23 cellular contexts compared by ENCODE assay signal in the genomic region with DNA sequence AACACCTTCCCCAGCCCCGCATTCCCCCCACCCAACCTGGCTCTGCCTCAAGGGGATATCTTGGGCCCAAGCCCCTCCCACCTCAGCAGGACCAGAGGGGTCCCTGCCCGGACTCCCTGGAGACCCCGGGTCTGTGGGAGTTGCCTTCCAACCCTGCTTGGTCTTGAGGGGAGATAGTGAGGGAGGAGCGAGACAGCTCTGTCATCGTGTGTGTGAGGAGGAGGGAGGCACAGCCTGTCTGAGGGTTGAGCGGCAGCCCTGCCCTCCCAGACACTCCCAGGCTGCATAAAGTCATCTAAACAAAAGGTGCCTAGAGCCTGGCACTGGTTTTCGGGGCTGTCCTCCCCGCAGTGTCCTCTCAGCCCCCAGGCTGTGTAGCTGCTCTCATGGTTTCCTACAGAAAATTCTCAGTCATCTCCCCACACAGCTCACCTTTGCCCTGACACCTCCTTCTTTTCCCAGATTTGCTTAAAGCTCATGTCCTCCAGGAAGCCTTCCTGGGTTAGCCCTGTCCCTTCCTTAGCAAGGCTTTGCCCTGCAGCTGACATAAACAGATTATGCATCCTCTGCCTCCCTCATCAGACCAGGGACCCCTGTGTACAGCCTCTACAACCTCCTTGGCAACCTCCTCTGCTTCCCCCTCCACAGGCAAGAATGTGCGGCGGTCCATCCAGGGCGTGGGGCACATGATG. TPM values are rescaled to one million over a fixed set of nuclear protein-coding genes. Genes with fewer than 3 reads are reported as not detected.
A peak's percentile ranks its signal among the peaks of the same experiment; 100 is the strongest.
DNase-seq lines count a peak whose midpoint lies in the region; ATAC-seq and TF ChIP-seq lines count a peak whose summit lies in the region.
"Had no signal": no experiment of that assay in that cellular context is flagged by ENCODE, and none has a peak within 500 bp of the region (broad histone marks: within the 10 kb centered on the region; RNA-seq: fewer than 3 reads in every experiment).

No MANE protein-coding gene starts in this region.

- no peak overlapping the region for H2BK15ac ChIP-seq in IMR-90 (ENCODE audit: low read depth, low read length)

- H3K23ac ChIP-seq in IMR-90 (ENCODE audit: low read depth, low read length): no peak overlapping the region

- dilution Hi-C loops in IMR-90 (cut with HindIII; ENCODE audit: low sequenced_read_pairs, unreplicated experiment): no loop called here

- BruUV-seq in IMR-90 (replicated peaks; lab: Mats Ljungman, UMichigan): no TSS peak

- TF ChIP-seq CTCF in IMR-90 (conservative IDR thresholded peaks at IDR 0.05; ENCODE audit: low read depth, low read length) (no peak), transverse colon (IDR thresholded peaks at IDR 0.05) (no peak)

- POLR2A ChIA-PET in IMR-90 (lab: Charles Lee; ENCODE audit: unreplicated experiment): interaction anchor here (0.6 kb wide), 2 partner anchors 34 to 397 kb away, joined by 3 to 6 read pairs; no protein-coding TSS in a partner anchor

- no peak overlapping the region for H3K9ac ChIP-seq in IMR-90 (ENCODE audit: low read depth, low read length)
- H3K9ac ChIP-seq: BLaER1 treated with 17β-estradiol and CSF1 and Interleukin-3, amounts not matched to agents 10 nM and 100 nM had no signal

- no peak overlapping the region for H3K56ac ChIP-seq in IMR-90 (ENCODE audit: extremely low read depth, insufficient read depth, low read length)

- DNase-seq in right cardiac atrium (peak in 2 of 3 donors; percentile 31 to 34), Right ventricle myocardium inferior (ENCODE audit: missing footprints) (no peak), IMR-90 (no peak), epithelial cell of prostate (ENCODE audit: low read depth, low spot score) (no peak), transverse colon (no peak), NCI-H2029 (lab: John Stamatoyannopoulos, UW) (no peak)
- DNase-seq: activated naive CD4-positive, alpha-beta T cell treated with anti-CD3 and anti-CD28 coated beads for 36 hours; activated T-cell treated with anti-CD3 and anti-CD28 coated beads, Interleukin-2, amount 50 U/mL, for 72 hours; amygdala; Calu3; glutamatergic neuron; left ventricle myocardium superior; natural killer cell; NCI-H1105; NCI-H187 treated with DMSO at 0.1 percent for 48 hours; NCI-H69; Peyer's patch; T-helper 17 cell had no signal

- no peak overlapping the region for H3K27ac ChIP-seq in right cardiac atrium (ENCODE audit: low read length)
- H3K27ac ChIP-seq in IMR-90 (ENCODE audit: insufficient read depth, low read length): no peak overlapping the region
- H3K27ac ChIP-seq in epithelial cell of prostate: peak overlapping the region; percentile 73
- H3K27ac ChIP-seq in transverse colon: no peak overlapping the region
- H3K27ac ChIP-seq: BLaER1 treated with 17β-estradiol and CSF1 and Interleukin-3, amounts not matched to agents 10 nM and 100 nM; Peyer's patch had no signal

- no peaks in the 10 kb centered on the region for H3K36me3 ChIP-seq in IMR-90 (ENCODE audit: control insufficient read depth, insufficient read depth, low read length)
- peaks cover 0 to 20% (median 0%) of the 10 kb centered on the region in 4 donors for H3K36me3 ChIP-seq in transverse colon

- ATAC-seq in right cardiac atrium (no peak), Right ventricle myocardium inferior (no peak), IMR-90 (ENCODE audit: low read depth) (no peak), HG03097 (IDR thresholded peaks at IDR 0.05; ENCODE audit: low FRiP score, unreplicated experiment) (no peak)
- ATAC-seq: activated T-cell treated with anti-CD3 and anti-CD28 coated beads, Interleukin-2, amount 50 U/mL, for 72 hours; GM12878; left ventricle myocardium superior; natural killer cell; T-helper 17 cell had no signal

- TF ChIP-seq POLR2A in IMR-90 (IDR thresholded peaks at IDR 0.05; ENCODE audit: low read depth, low read length): no peak
- no peak for TF ChIP-seq POLR2A in transverse colon (IDR thresholded peaks at IDR 0.05)

- H3K27me3 ChIP-seq in right cardiac atrium (ENCODE audit: control insufficient read depth, insufficient read depth): no peaks in the 10 kb centered on the region
- H3K27me3 ChIP-seq in IMR-90 (ENCODE audit: control insufficient read depth, insufficient read depth, low read length): no peaks in the 10 kb centered on the region
- H3K27me3 ChIP-seq in transverse colon: no peaks in the 10 kb centered on the region
- H3K27me3 ChIP-seq: BLaER1 treated with 17β-estradiol and CSF1 and Interleukin-3, amounts not matched to agents 10 nM and 100 nM; Peyer's patch; tibial nerve had no signal

- no peak overlapping the region for H2AK9ac ChIP-seq in IMR-90 (replicated peaks; ENCODE audit: low read depth, low read length, poor library complexity)

- H3K9me3 ChIP-seq in right cardiac atrium (ENCODE audit: control insufficient read depth, low read length): no peaks in the 10 kb centered on the region
- H3K9me3 ChIP-seq in IMR-90 (ENCODE audit: control insufficient read depth, insufficient read depth, low read length): no peaks in the 10 kb centered on the region
- no peaks in the 10 kb centered on the region for H3K9me3 ChIP-seq in transverse colon
- H3K9me3 ChIP-seq: BLaER1 treated with 17β-estradiol and CSF1 and Interleukin-3, amounts not matched to agents 10 nM and 100 nM; Peyer's patch; tibial nerve had no signal

- in situ Hi-C loops in IMR-90 (cut with MboI; ENCODE audit: low sequenced_read_pairs) (no loop called here), transverse colon (cut with MboI; ENCODE audit: low pct_ligation_motif_present in 1 of 4, low pct_unique_long_range_greater_than_20kb in 1 of 4, low sequenced_read_pairs in 3 of 4) (no loop called here)

- H2BK120ac ChIP-seq in IMR-90 (ENCODE audit: low read depth, low read length): no peak overlapping the region

- H2BK5ac ChIP-seq in IMR-90 (ENCODE audit: low read depth, low read length, poor library complexity, severe bottlenecking): no peak overlapping the region

- H3K18ac ChIP-seq in IMR-90 (ENCODE audit: low read depth, low read length): no peak overlapping the region

- CTCF ChIA-PET in IMR-90 (lab: Yijun Ruan, JAX): interaction anchor here (1.7 kb wide), 1 partner anchor 82 kb away, joined by 6 read pairs; no protein-coding TSS in a partner anchor

- no peak overlapping the region for H4K91ac ChIP-seq in IMR-90 (ENCODE audit: insufficient read depth, low read depth, low read length)

- no peak for TF ChIP-seq RAD21 in IMR-90 (IDR thresholded peaks at IDR 0.05; ENCODE audit: low read length)

- no peak overlapping the region for H3K4me2 ChIP-seq in IMR-90 (ENCODE audit: low read depth, low read length)

- 0 out of 2 replicates have a peak overlapping the region, but pooled peaks have one; percentile 37 for H2AK5ac ChIP-seq in IMR-90 (ENCODE audit: low read depth, low read length)

- peaks cover 14% of the 10 kb centered on the region for H3K9me1 ChIP-seq in IMR-90 (ENCODE audit: insufficient read depth, low read length)

- intact Hi-C loops in right cardiac atrium (cut with DNase I) (loop anchor here in 2 of 4 donors (5.0 to 10.0 kb wide), 2 partner anchors 84 to 87 kb away; a partner anchor contains a TSS), Right ventricle myocardium inferior (cut with DNase I) (loop anchor here (2.0 to 5.0 kb wide), 2 partner anchors 39 to 83 kb away; no protein-coding TSS in a partner anchor), IMR-90 (cut with micrococcal nuclease) (loop anchor here (10.0 kb wide), 1 partner anchor 217 kb away; a partner anchor contains a TSS), transverse colon (cut with DNase I; ENCODE audit: low total_unique reads) (no loop called here)

- peak overlapping the region; percentile 56 for H2AFZ ChIP-seq in IMR-90 (replicated peaks; ENCODE audit: low read length, poor library complexity)

- no peak overlapping the region for H3K14ac ChIP-seq in IMR-90 (replicated peaks; ENCODE audit: low read depth, low read length)

- no peaks in the 10 kb centered on the region for H4K20me1 ChIP-seq in IMR-90 (ENCODE audit: insufficient read depth, low read length)

- H4K5ac ChIP-seq in IMR-90 (ENCODE audit: low read depth, low read length): no peak overlapping the region

- H3K79me1 ChIP-seq in IMR-90 (ENCODE audit: low read depth in 1 of 2, low read length in 2 of 2): no peaks in the 10 kb centered on the region

- WGBS in right cardiac atrium: 79% methylated on average over 11 of the region's 11 CpGs
- 66% methylated on average over 3 of the region's 11 CpGs; no CpG with 5 or more reads in 1 of the 2 experiments for WGBS in IMR-90 (ENCODE audit: extremely low coverage in 2 of 2, insufficient read length in 1 of 2), 2 experiments
- 89 to 100% methylated on average over 4 to 11 of the region's 11 CpGs for WGBS in transverse colon (ENCODE audit: low coverage in 1 of 2), 2 donors

- H3K4me1 ChIP-seq in right cardiac atrium (ENCODE audit: control insufficient read depth, insufficient read depth, low read length): no peaks in the 10 kb centered on the region
- H3K4me1 ChIP-seq in IMR-90 (ENCODE audit: control insufficient read depth, insufficient read depth, low read length): peaks cover 12% of the 10 kb centered on the region
- H3K4me1 ChIP-seq in transverse colon: no peaks in the 10 kb centered on the region
- H3K4me1 ChIP-seq: Peyer's patch had no signal

- no peak overlapping the region for H2BK20ac ChIP-seq in IMR-90 (ENCODE audit: low read depth, low read length)

- no peak for TF ChIP-seq EP300 in transverse colon (IDR thresholded peaks at IDR 0.05; ENCODE audit: low read depth)

- H3K4me3 ChIP-seq in right cardiac atrium (ENCODE audit: low read length) (no peak overlapping the region), IMR-90 (ENCODE audit: insufficient read depth, low read depth, low read length) (no peak overlapping the region), transverse colon (no peak overlapping the region)
- H3K4me3 ChIP-seq: BLaER1 treated with 17β-estradiol and CSF1 and Interleukin-3, amounts not matched to agents 10 nM and 100 nM; GM12878; Peyer's patch; skin epidermis; tibial nerve had no signal

- no peak overlapping the region for H4K8ac ChIP-seq in IMR-90 (ENCODE audit: low read depth in 2 of 2, low read length in 2 of 2)

- H3K4ac ChIP-seq in IMR-90 (ENCODE audit: low read depth, low read length): no peak overlapping the region; the same call in 1 of the 2 replicates

TF ChIP-seq in IMR-90, 13 proteins besides CTCF, POLR2A, EP300 and RAD21 (continues in another document):
- no peak for TF ChIP-seq CHD1 (IDR thresholded peaks at IDR 0.05; ENCODE audit: low read depth, low read length)

RNA-seq across cellular contexts. Expression of a gene that starts 40.0 kb away (rescaled TPM):
- total RNA-seq in right cardiac atrium (100 to 1,000 TPM; 188 to 264 (median 233) TPM), Right ventricle myocardium inferior (215 TPM), IMR-90 (2012; rRNA removed) (13.8 and 23.1 TPM in 2 replicates), transverse colon (10 to 100 TPM in 1 of 4 donors, 1 to 10 TPM in 3; 2.8 to 17.6 (median 8.8) TPM)
- polyA plus RNA-seq in right cardiac atrium (376 TPM), IMR-90 (2012; rRNA removed) (34.5 and 44.5 TPM in 2 replicates)
- 28.0 and 38.5 TPM in 2 replicates for polyA plus RNA-seq in IMR-90 (2012; cell fraction: cytosol; rRNA removed)
- 18.4 and 25.0 TPM in 2 replicates for polyA plus RNA-seq in IMR-90 (2012; cell fraction: nucleus; rRNA removed; ENCODE audit: low replicate concordance)

RNA-seq across cellular contexts. Expression of a gene that starts 50.4 kb away (rescaled TPM):
- total RNA-seq in right cardiac atrium (1 to 10 TPM; 4.7 to 9.1 (median 6.5) TPM), Right ventricle myocardium inferior (8.0 TPM), IMR-90 (2012; rRNA removed) (1.6 and 1.7 TPM in 2 replicates), transverse colon (100 to 1,000 TPM; 105 to 262 (median 124) TPM)
- polyA plus RNA-seq in right cardiac atrium (5.7 TPM), IMR-90 (2012; rRNA removed) (3.7 and 4.1 TPM in 2 replicates)
- polyA plus RNA-seq in IMR-90 (2012; cell fraction: cytosol; rRNA removed): 1.3 and 3.6 TPM in 2 replicates
- 20.9 and 27.8 TPM in 2 replicates for polyA plus RNA-seq in IMR-90 (2012; cell fraction: nucleus; rRNA removed; ENCODE audit: low replicate concordance)

Comparison
In these comparisons a context has a peak if more than half of its experiments do, and no peak if none do; other contexts are left out.
1. DNase-seq: peak in right cardiac atrium (2 of 3); none in Right ventricle myocardium inferior (single experiment), IMR-90 (single experiment), epithelial cell of prostate (single experiment), transverse colon (single experiment) and NCI-H2029 (single experiment).
2. RNA of a gene that starts 50.4 kb away (total RNA-seq): 105 to 262 TPM in transverse colon; 8.0 TPM in Right ventricle myocardium inferior (single experiment), 4.7 to 9.1 TPM in right cardiac atrium and 1.6 to 1.7 TPM in IMR-90; every median in the first group is over 10 times any median in the second.